In the genomic region with DNA sequence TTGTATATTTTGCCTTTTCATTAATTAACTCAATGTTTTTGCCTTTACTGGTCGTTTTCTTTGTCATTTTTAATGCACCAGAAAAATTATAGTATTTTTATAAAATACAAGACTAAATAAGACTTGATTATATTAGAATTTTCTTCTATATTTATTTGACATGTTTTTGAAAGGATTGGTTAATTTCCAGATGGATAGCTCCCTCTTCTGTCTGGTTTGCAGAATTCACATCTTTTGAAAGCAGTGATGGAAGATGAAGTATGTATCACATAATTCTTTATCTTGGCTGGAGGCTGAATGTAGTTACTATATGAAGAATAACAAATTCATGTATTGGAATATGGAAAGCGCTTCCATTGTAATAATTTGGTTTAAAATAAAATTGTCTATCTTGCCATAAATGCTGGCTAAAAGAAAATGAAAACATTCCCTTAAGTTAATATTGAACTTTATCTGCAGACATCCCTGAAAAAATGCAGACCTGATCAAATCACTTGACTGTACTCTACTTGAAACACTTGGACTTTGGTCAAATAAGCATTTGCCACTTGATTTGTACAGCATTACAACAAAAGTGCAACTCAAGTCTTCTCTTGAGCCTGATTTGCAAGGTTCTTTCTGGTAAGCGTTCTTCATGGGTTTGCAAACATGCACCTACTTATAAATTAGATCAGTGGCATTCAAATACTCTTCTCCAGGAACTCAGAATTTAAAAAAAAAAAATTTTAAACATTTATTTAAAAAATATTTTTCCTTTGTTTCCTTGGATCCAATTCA, we compare ENCODE assay signal across 8 cellular contexts.
DNase-seq lines count a peak whose midpoint lies in the region; ATAC-seq, FAIRE-seq and TF ChIP-seq lines count a peak whose summit lies in the region.

No MANE protein-coding gene starts in this region.

- DNase-seq in NCI-H2029 treated with DMSO at 0.1 percent for 48 hours (lab: John Stamatoyannopoulos, UW) (peak; percentile 32), NCI-H2029 (lab: John Stamatoyannopoulos, UW) (no peak), NCI-H2196 treated with DMSO at 0.1 percent for 48 hours (lab: John Stamatoyannopoulos, UW; ENCODE audit: unreplicated experiment) (peak; percentile 11), mammary epithelial cell (peak; percentile 35), GM12891 (ENCODE audit: insufficient read length, low spot score) (no peak), posterior vena cava (ENCODE audit: low spot score) (no peak)

- H3K4me2 ChIP-seq in mammary epithelial cell (ENCODE audit: insufficient read depth, low read depth, low read length) (no peak overlapping the region), neural cell (ENCODE audit: low read length) (peak overlapping the region; percentile 93)

- in situ Hi-C loops in mammary epithelial cell (cut with MboI; ENCODE audit: low sequenced_read_pairs in 2 of 2), result loop anchor here in 1 of 2 donors (10.0 kb wide), 1 partner anchor 295 kb away; no protein-coding TSS in a partner anchor

- no peaks in the 10 kb centered on the region for H3K9me2 ChIP-seq in neural cell (ENCODE audit: insufficient read depth, low read length)

- H3K4me3 ChIP-seq in mammary epithelial cell (replicated peaks in 1 of 3; ENCODE audit: insufficient read depth in 1 of 3, low read depth in 2 of 3, low read length in 3 of 3) (no peak overlapping the region), neural cell (ENCODE audit: low read length) (peak overlapping the region; percentile 61)

- no peaks in the 10 kb centered on the region for H3K79me2 ChIP-seq in mammary epithelial cell (ENCODE audit: insufficient read depth, low read length)
- H3K79me2 ChIP-seq in neural cell (replicated peaks; ENCODE audit: insufficient read depth, low read length), result peaks cover 27% of the 10 kb centered on the region

- peak; percentile 80 for TF ChIP-seq RAD21 in neural cell (conservative IDR thresholded peaks at IDR 0.05)

- dilution Hi-C loops in mammary epithelial cell (cut with HindIII; ENCODE audit: low sequenced_read_pairs), result no loop called here

- CTCF ChIA-PET in mammary epithelial cell (lab: Charles Lee; ENCODE audit: low non-redundant PET), result interaction anchor here (0.6 to 0.8 kb wide), 3 partner anchors 48 to 620 kb away, joined by 3 to 9 read pairs (median 3); no protein-coding TSS in a partner anchor

- H3K27me3 ChIP-seq in mammary epithelial cell (ENCODE audit: insufficient read depth, low read length) (no peaks in the 10 kb centered on the region), neural cell (ENCODE audit: insufficient read depth, low read depth, low read length) (no peaks in the 10 kb centered on the region)

- ATAC-seq in HG02840 (IDR thresholded peaks at IDR 0.05; ENCODE audit: low FRiP score, unreplicated experiment), result no peak

- H3K27ac ChIP-seq in mammary epithelial cell (ENCODE audit: insufficient read depth, low read depth, low read length) (no peak overlapping the region), neural cell (ENCODE audit: low read length) (peak overlapping the region; percentile 85)

- no peaks in the 10 kb centered on the region for H3K4me1 ChIP-seq in mammary epithelial cell (ENCODE audit: insufficient read depth, low read length)

- no peak overlapping the region for H3K9ac ChIP-seq in mammary epithelial cell (ENCODE audit: insufficient read depth, low read length)
- peak overlapping the region; percentile 66 for H3K9ac ChIP-seq in neural cell (ENCODE audit: low read length)

- no peaks in the 10 kb centered on the region for H3K9me3 ChIP-seq in mammary epithelial cell (replicated peaks; ENCODE audit: insufficient read depth, low read length)
- no peaks in the 10 kb centered on the region for H3K9me3 ChIP-seq in neural cell (ENCODE audit: low read length)

- intact Hi-C loops in mammary epithelial cell (cut with micrococcal nuclease) (loop anchor here (1.0 kb wide), 4 partner anchors 49 to 292 kb away; partner anchors contain the start of gene EFEMP1), posterior vena cava (cut with DNase I) (loop anchor here (5.0 to 10.0 kb wide), 2 partner anchors 293 to 295 kb away; no protein-coding TSS in a partner anchor)

- H3K36me3 ChIP-seq in mammary epithelial cell (ENCODE audit: insufficient read depth, low read length) (no peaks in the 10 kb centered on the region), neural cell (ENCODE audit: insufficient read depth, low read length) (no peaks in the 10 kb centered on the region)

- no TSS peak for BruUV-seq in mammary epithelial cell (replicated peaks; lab: Mats Ljungman, UMichigan)

- H4K20me1 ChIP-seq in mammary epithelial cell (ENCODE audit: insufficient read depth, low read length), result no peaks in the 10 kb centered on the region
- H4K20me1 ChIP-seq in neural cell (ENCODE audit: insufficient read depth), result no peaks in the 10 kb centered on the region

- H2AFZ ChIP-seq in mammary epithelial cell (ENCODE audit: low read depth, low read length) (no peak overlapping the region), neural cell (ENCODE audit: low read depth, low read length) (peak overlapping the region; percentile 35)

- 33% methylated on average over 3 of the region's 3 CpGs for WGBS in mammary epithelial cell (ENCODE audit: low coverage, missing lambda C conversion rate)

- no peak for FAIRE-seq in GM12891 (lab: Jason Lieb, UNC)

- no peak for TF ChIP-seq EP300 in neural cell (conservative IDR thresholded peaks at IDR 0.05; ENCODE audit: poor library complexity, severe bottlenecking)

- no peak for TF ChIP-seq POLR2A in GM12891 (IDR thresholded peaks at IDR 0.05; ENCODE audit: low read depth, low read length)

- peak; percentile 47 to 68 for TF ChIP-seq CTCF in mammary epithelial cell (conservative IDR thresholded peaks at IDR 0.05 in 1 of 2, IDR thresholded peaks at IDR 0.05 in 1 of 2; ENCODE audit: extremely low read depth in 1 of 2, insufficient read depth in 1 of 2, low read depth in 1 of 2, low read length in 2 of 2)
- TF ChIP-seq CTCF in neural cell (IDR thresholded peaks at IDR 0.05; ENCODE audit: poor library complexity, severe bottlenecking), result peak; percentile 77

- H3F3A ChIP-seq in neural cell (ENCODE audit: insufficient read depth, low read length, poor library complexity, severe bottlenecking), result peaks cover 6% of the 10 kb centered on the region

TF ChIP-seq in neural cell, 6 proteins besides CTCF, POLR2A, EP300 and RAD21:
- TF ChIP-seq SMC3 (conservative IDR thresholded peaks at IDR 0.05; ENCODE audit: poor library complexity), result peak; percentile 78
- TF ChIP-seq MXI1 (conservative IDR thresholded peaks at IDR 0.05; ENCODE audit: poor library complexity, severe bottlenecking), result no peak
TF ChIP-seq in neural cell: peak in this region for 1.

TF ChIP-seq in GM12891, 5 proteins besides CTCF, POLR2A, EP300 and RAD21:
- TF ChIP-seq TAF1 (IDR thresholded peaks at IDR 0.05; ENCODE audit: low read depth, low read length) (no peak), POLR2AphosphoS5 (IDR thresholded peaks at IDR 0.05; ENCODE audit: low read depth, low read length) (no peak), SPI1 (IDR thresholded peaks at IDR 0.05; ENCODE audit: low read depth, low read length) (no peak), PAX5 (IDR thresholded peaks at IDR 0.05; ENCODE audit: insufficient read depth, low read length, severe bottlenecking) (no peak), POU2F2 (IDR thresholded peaks at IDR 0.05; ENCODE audit: low read depth, low read length) (no peak)

Comparison
In these comparisons a context has a peak if more than half of its experiments do, and no peak if none do; other contexts are left out.
1. DNase-seq: peak in NCI-H2029 treated with DMSO at 0.1 percent for 48 hours (single experiment), NCI-H2196 treated with DMSO at 0.1 percent for 48 hours (single experiment) and mammary epithelial cell (single experiment); none in NCI-H2029 (single experiment), GM12891 (single experiment) and posterior vena cava (single experiment).